19 cellular contexts compared by ENCODE assay signal in the genomic region with DNA sequence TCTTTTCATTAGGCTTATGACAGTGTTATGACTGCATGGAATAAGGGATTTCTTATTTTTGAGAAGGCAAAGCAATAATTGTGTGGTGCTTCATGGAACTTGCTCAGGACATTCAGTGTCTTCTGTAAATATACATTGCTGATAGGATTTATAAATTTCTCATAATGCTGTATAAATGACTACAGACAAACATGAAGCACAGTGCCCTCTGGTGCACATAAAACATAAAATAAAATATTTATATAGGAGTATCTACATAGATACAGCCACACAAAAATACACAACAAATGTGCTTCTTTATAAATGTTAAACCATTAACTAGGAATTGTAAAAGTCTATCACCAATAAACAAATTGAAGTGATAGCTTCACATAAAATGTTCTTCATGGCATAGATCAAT. TPM values are rescaled to one million over a fixed set of nuclear protein-coding genes. Genes with fewer than 3 reads are reported as not detected.
DNase-seq lines count a peak whose midpoint lies in the region; ATAC-seq, FAIRE-seq and TF ChIP-seq lines count a peak whose summit lies in the region.
"Had no signal": no experiment of that assay in that cellular context is flagged by ENCODE, and none has a peak within 500 bp of the region (broad histone marks: within the 10 kb centered on the region; RNA-seq: fewer than 3 reads in every experiment).

No MANE protein-coding gene starts in this region.

- H3K36me3 Mint-ChIP-seq in CD8-positive, alpha-beta T cell, result no peaks in the 10 kb centered on the region
- H3K36me3 Mint-ChIP-seq: activated naive CD8-positive, alpha-beta T cell had no signal

- H3K27me3 ChIP-seq in OCI-LY3 (ENCODE audit: low read depth, low read length) (no peaks in the 10 kb centered on the region), bronchial epithelial cell (ENCODE audit: control insufficient read depth, insufficient read depth, low read length) (no peaks in the 10 kb centered on the region)
- no peaks in the 10 kb centered on the region for H3K27me3 ChIP-seq in CD8-positive, alpha-beta T cell (ENCODE audit: insufficient read depth, low read length)
- H3K27me3 ChIP-seq: suprapubic skin had no signal

- no peaks in the 10 kb centered on the region for H3K4me1 ChIP-seq in OCI-LY3 (ENCODE audit: low read length)
- no peaks in the 10 kb centered on the region for H3K4me1 ChIP-seq in CD8-positive, alpha-beta T cell (ENCODE audit: insufficient read depth, low read length)
- H3K4me1 ChIP-seq: suprapubic skin had no signal

- no peak overlapping the region for H3K27ac ChIP-seq in OCI-LY3 (ENCODE audit: low read length)
- H3K27ac ChIP-seq in CD8-positive, alpha-beta T cell (ENCODE audit: low read depth, low read length), result no peak overlapping the region
- H3K27ac ChIP-seq: suprapubic skin, WERI-Rb-1 had no signal

- no peak overlapping the region for H3K9ac ChIP-seq in OCI-LY3 (ENCODE audit: low read length)

- no peaks in the 10 kb centered on the region for H4K20me1 ChIP-seq in OCI-LY3 (ENCODE audit: insufficient read depth, low read length)

- H3K4me2 ChIP-seq in OCI-LY3 (ENCODE audit: low read length), result no peak overlapping the region

- no peaks in the 10 kb centered on the region for H3K4me1 Mint-ChIP-seq in CD8-positive, alpha-beta T cell (ENCODE audit: low read depth)

- no peaks in the 10 kb centered on the region for H3K36me3 ChIP-seq in OCI-LY3 (replicated peaks; ENCODE audit: low read depth, low read length)
- H3K36me3 ChIP-seq in bronchial epithelial cell (ENCODE audit: control insufficient read depth, insufficient read depth, low read length), result no peaks in the 10 kb centered on the region
- no peaks in the 10 kb centered on the region for H3K36me3 ChIP-seq in CD8-positive, alpha-beta T cell (ENCODE audit: insufficient read depth, low read length)
- H3K36me3 ChIP-seq: suprapubic skin, WERI-Rb-1 had no signal

- H3K27me3 Mint-ChIP-seq in CD8-positive, alpha-beta T cell (ENCODE audit: low read depth), result no peaks in the 10 kb centered on the region
- H3K27me3 Mint-ChIP-seq: activated naive CD8-positive, alpha-beta T cell; effector memory CD8-positive, alpha-beta T cell had no signal

- no peaks in the 10 kb centered on the region for H3K9me3 Mint-ChIP-seq in CD8-positive, alpha-beta T cell

- H3K9me3 ChIP-seq in OCI-LY3 (ENCODE audit: insufficient read depth, low read length), result no peaks in the 10 kb centered on the region
- H3K9me3 ChIP-seq in CD8-positive, alpha-beta T cell (ENCODE audit: low read length), result no peaks in the 10 kb centered on the region
- H3K9me3 ChIP-seq: suprapubic skin had no signal

- no peak overlapping the region for H3K4me3 Mint-ChIP-seq in CD8-positive, alpha-beta T cell
- H3K4me3 Mint-ChIP-seq: activated CD8-positive, alpha-beta T cell treated with anti-CD3 and anti-CD28 coated beads, Interleukin-2, amount 10 ng/mL, durations not matched to agents 7 days and 5 days; activated naive CD8-positive, alpha-beta T cell; activated T-cell treated with anti-CD3 and anti-CD28 coated beads, Interleukin-2, amount 50 U/mL, for 72 hours; effector memory CD8-positive, alpha-beta T cell had no signal

- CTCF ChIA-PET in CD8-positive, alpha-beta T cell (lab: Charles Lee), result no interaction called here

- intact Hi-C loops in CD8-positive, alpha-beta T cell (cut with DNase I, micrococcal nuclease), result no loop called here

- TF ChIP-seq CTCF in OCI-LY3 (IDR thresholded peaks at IDR 0.05; ENCODE audit: low read depth, low read length), result peak; percentile 27
- TF ChIP-seq CTCF in bronchial epithelial cell (IDR thresholded peaks at IDR 0.05; ENCODE audit: insufficient read depth, low read length, severe bottlenecking), result no peak
- TF ChIP-seq CTCF in CD8-positive, alpha-beta T cell (IDR thresholded peaks at IDR 0.05), result no peak

- POLR2A ChIA-PET in CD8-positive, alpha-beta T cell (lab: Charles Lee), result no interaction called here

- ATAC-seq in HG02884 (IDR thresholded peaks at IDR 0.05; ENCODE audit: unreplicated experiment), result no peak
- no peak for ATAC-seq in CD8-positive, alpha-beta T cell
- ATAC-seq: activated CD8-positive, alpha-beta T cell treated with anti-CD3 and anti-CD28 coated beads, Interleukin-2, amount 10 ng/mL, durations not matched to agents 7 days and 5 days; activated T-cell treated with anti-CD3 and anti-CD28 coated beads, Interleukin-2, amount 50 U/mL, for 72 hours; effector memory CD8-positive, alpha-beta T cell had no signal

- H3K27ac Mint-ChIP-seq in CD8-positive, alpha-beta T cell, result no peak overlapping the region
- H3K27ac Mint-ChIP-seq: activated CD8-positive, alpha-beta T cell treated with anti-CD3 and anti-CD28 coated beads, Interleukin-2, amount 10 ng/mL, durations not matched to agents 7 days and 5 days; activated naive CD8-positive, alpha-beta T cell; activated T-cell treated with anti-CD3 and anti-CD28 coated beads, Interleukin-2, amount 50 U/mL, for 72 hours; effector memory CD8-positive, alpha-beta T cell had no signal

- H3K79me2 ChIP-seq in OCI-LY3 (ENCODE audit: low read length), result no peaks in the 10 kb centered on the region

- H3K4me3 ChIP-seq in OCI-LY3 (ENCODE audit: low read length) (no peak overlapping the region), bronchial epithelial cell (ENCODE audit: low read depth, low read length) (no peak overlapping the region)
- no peak overlapping the region for H3K4me3 ChIP-seq in CD8-positive, alpha-beta T cell (ENCODE audit: low read depth, low read length)
- H3K4me3 ChIP-seq: suprapubic skin had no signal

- H2AFZ ChIP-seq in OCI-LY3 (ENCODE audit: low read depth, low read length), result no peak overlapping the region

- DNase-seq in A172 (ENCODE audit: low spot score) (peak; percentile 16), HCEC 1CT (peak; percentile 1), bronchial epithelial cell (ENCODE audit: low read depth) (peak; percentile 3), nucleus accumbens (lab: John Stamatoyannopoulos, UW) (no peak), GOT3 (lab: John Stamatoyannopoulos, UW) (no peak)
- no peak for DNase-seq in CD8-positive, alpha-beta T cell
- DNase-seq: activated CD8-positive, alpha-beta T cell treated with anti-CD3 and anti-CD28 coated beads, Interleukin-2, amount 10 ng/mL, durations not matched to agents 7 days and 5 days; activated T-cell treated with anti-CD3 and anti-CD28 coated beads, Interleukin-2, amount 50 U/mL, for 72 hours; caudate nucleus; effector memory CD8-positive, alpha-beta T cell; NCI-H1092 treated with DMSO at 0.1 percent for 48 hours; stimulated activated CD4-positive, alpha-beta T cell treated with anti-CD3 and anti-CD28 coated beads, Interleukin-2, amount 100 ng/mL, for 48 hours; WERI-Rb-1 had no signal

- FAIRE-seq in bronchial epithelial cell (lab: Jason Lieb, UNC), result no peak

RNA-seq across cellular contexts. Expression of a gene that starts 24.1 kb away (rescaled TPM):
- not detected in 2 replicates for total RNA-seq in A172 (2014; rRNA removed; shearing (Covaris generic))
- total RNA-seq in bronchial epithelial cell, result not detected in 2 replicates
- not detected for total RNA-seq in CD8-positive, alpha-beta T cell
- total RNA-seq: activated CD8-positive, alpha-beta T cell treated with anti-CD3 and anti-CD28 coated beads, Interleukin-2, amount 10 ng/mL, durations not matched to agents 7 days and 5 days; activated T-cell treated with anti-CD3 and anti-CD28 coated beads, Interleukin-2, amount 50 U/mL, for 72 hours; fibroblast of villous mesenchyme; osteoblast had no signal

Comparison
In these comparisons a context has a peak if more than half of its experiments do, and no peak if none do; other contexts are left out.
1. DNase-seq: peak in A172 (single experiment), HCEC 1CT (single experiment) and bronchial epithelial cell (single experiment); none in nucleus accumbens (0 of 56), GOT3 (single experiment) and CD8-positive, alpha-beta T cell (0 of 7).